1 cellular context compared by ENCODE assay signal in genomic region chr13:110307697-110308376, GRCh38.
TF ChIP-seq lines count a peak whose summit lies in the region.

No MANE protein-coding gene starts in this region.

TF ChIP-seq in A549, 52 proteins besides CTCF, POLR2A, EP300 and RAD21 (continued from another document):
- peak; percentile 47; the same call in 1 of the 2 replicates for TF ChIP-seq E2F6 (IDR thresholded peaks at IDR 0.05; ENCODE audit: borderline replicate concordance, low read depth)
- TF ChIP-seq CHD2 (IDR thresholded peaks at IDR 0.05; ENCODE audit: low read length, partially characterized antibody), result no peak
- no peak for TF ChIP-seq EHF (CRISPR knock-in tag; IDR thresholded peaks at IDR 0.05)
